ENCODE assay signal across 1 cellular context in genomic region chr7:84187087-84187805, GRCh38.
TF ChIP-seq lines count a peak whose summit lies in the region.

No MANE protein-coding gene starts in this region.

TF ChIP-seq in A549, 52 proteins besides CTCF, POLR2A, EP300 and RAD21 (continued from another document):
- TF ChIP-seq CHD4 (IDR thresholded peaks at IDR 0.05; ENCODE audit: borderline replicate concordance) (no peak), CHD2 (IDR thresholded peaks at IDR 0.05; ENCODE audit: low read length, partially characterized antibody) (no peak), BHLHE40 (IDR thresholded peaks at IDR 0.05; ENCODE audit: low read depth, low read length) (no peak), RARB (CRISPR knock-in tag; IDR thresholded peaks at IDR 0.05) (no peak), NR3C1 (IDR thresholded peaks at IDR 0.05) (no peak), ZNF302 (CRISPR knock-in tag; IDR thresholded peaks at IDR 0.05) (no peak), ELK1 (IDR thresholded peaks at IDR 0.05; ENCODE audit: low read depth, low read length) (no peak), E2F6 (IDR thresholded peaks at IDR 0.05; ENCODE audit: borderline replicate concordance, low read depth) (no peak), HOXB5 (CRISPR knock-in tag; IDR thresholded peaks at IDR 0.05) (no peak), HES2 (IDR thresholded peaks at IDR 0.05) (no peak), FOXS1 (CRISPR knock-in tag; IDR thresholded peaks at IDR 0.05) (no peak), SMC3 (IDR thresholded peaks at IDR 0.05) (no peak), POLR2AphosphoS2 (conservative IDR thresholded peaks at IDR 0.05; ENCODE audit: low read length) (no peak), BCL3 (IDR thresholded peaks at IDR 0.05) (no peak), TP53 (CRISPR knock-in tag; IDR thresholded peaks at IDR 0.05) (no peak), PBX3 (IDR thresholded peaks at IDR 0.05) (no peak)
TF ChIP-seq in A549: peak in this region for 0.
